In genomic region chr1:225642177-225642576, GRCh38 we compare ENCODE assay signal across 25 cellular contexts. TPM values are rescaled to one million over a fixed set of nuclear protein-coding genes. Genes with fewer than 3 reads are reported as not detected.
A peak's percentile ranks its signal among the peaks of the same experiment; 100 is the strongest.
DNase-seq lines count a peak whose midpoint lies in the region; TF ChIP-seq lines count a peak whose summit lies in the region.
"Had no signal": no experiment of that assay in that cellular context is flagged by ENCODE, and none has a peak within 500 bp of the region (broad histone marks: within the 10 kb centered on the region; RNA-seq: fewer than 3 reads in every experiment).

No MANE protein-coding gene starts in this region.

- H3K4me2 ChIP-seq in osteoblast (ENCODE audit: insufficient read depth, low read length), result no peak overlapping the region

- H3K9me3 ChIP-seq in osteoblast (ENCODE audit: low read depth, low read length), result no peaks in the 10 kb centered on the region
- peaks cover 6% of the 10 kb centered on the region for H3K9me3 ChIP-seq in HAP-1
- H3K9me3 ChIP-seq: left ventricle myocardium inferior, testis, uterus had no signal

- H2AFZ ChIP-seq in osteoblast (ENCODE audit: low read length), result no peak overlapping the region

- no peaks in the 10 kb centered on the region for H3K27me3 ChIP-seq in osteoblast (ENCODE audit: insufficient read depth, low read length)
- no peaks in the 10 kb centered on the region for H3K27me3 ChIP-seq in HAP-1 (ENCODE audit: low read depth)
- H3K27me3 ChIP-seq: testis, uterus had no signal

- TF ChIP-seq CTCF in osteoblast (IDR thresholded peaks at IDR 0.05; ENCODE audit: extremely low read depth, low read depth, low read length), result no peak

- peaks cover 81% of the 10 kb centered on the region for H4K20me1 ChIP-seq in osteoblast (ENCODE audit: insufficient read depth, low read length)

- H3K36me3 ChIP-seq in osteoblast (ENCODE audit: insufficient read depth, low read length) (peaks cover 52% of the 10 kb centered on the region), HAP-1 (replicated peaks) (peaks cover 39% of the 10 kb centered on the region)
- H3K36me3 ChIP-seq: uterus had no signal

- H3K4me1 ChIP-seq in osteoblast (ENCODE audit: insufficient read depth, low read length) (peaks cover 5% of the 10 kb centered on the region), HAP-1 (no peaks in the 10 kb centered on the region; the same call in 1 of the 2 replicates)
- H3K4me1 ChIP-seq: testis had no signal

- in situ Hi-C loops in HAP-1 (cut with MboI; ENCODE audit: low sequenced_read_pairs), result no loop called here

- H3K79me2 ChIP-seq in osteoblast (ENCODE audit: insufficient read depth, low read length), result peaks cover 97% of the 10 kb centered on the region

- peak; percentile 45 for DNase-seq in NCI-H2029 (lab: John Stamatoyannopoulos, UW)
- no peak for DNase-seq in NCI-H2029 treated with DMSO at 0.1 percent for 48 hours (lab: John Stamatoyannopoulos, UW)
- peak; percentile 18 for DNase-seq in NCI-H69 (lab: John Stamatoyannopoulos, UW)
- DNase-seq in dermis blood vessel endothelial cell, result peak; percentile 65
- DNase-seq in osteoblast (ENCODE audit: insufficient read length, low spot score, missing footprints), result no peak
- no peak for DNase-seq in HAP-1 (ENCODE audit: low spot score in 2 of 2)
- DNase-seq in NCI-H748 treated with DMSO at 0.1 percent for 48 hours (lab: John Stamatoyannopoulos, UW), result no peak
- no peak for DNase-seq in HuH-7.5 (ENCODE audit: low spot score)
- DNase-seq: 8988T; activated T-cell treated with anti-CD3 and anti-CD28 coated beads for 4 hours; AML-193; aorta; caudate nucleus; CD4-positive, alpha-beta memory T cell; left ventricle myocardium inferior; naive thymus-derived CD4-positive, alpha-beta T cell; NCI-H1105; NCI-H1930; NCI-H345; NCI-H82; nucleus accumbens; RPMI8226; stimulated activated naive CD4-positive, alpha-beta T cell treated with Interleukin-2 at 50 U/mL for 16 hours; testis; uterus had no signal

- H3K4me3 ChIP-seq in osteoblast (ENCODE audit: insufficient read depth, low read length) (no peak overlapping the region), HAP-1 (no peak overlapping the region)
- H3K4me3 ChIP-seq: left ventricle myocardium inferior, testis, uterus had no signal

- H3K27ac ChIP-seq in osteoblast (ENCODE audit: low read depth, low read length), result peak overlapping the region; percentile 26
- H3K27ac ChIP-seq: left ventricle myocardium inferior, uterus had no signal

RNA-seq across cellular contexts. Expression of gene ENAH, which starts 10.7 kb away (rescaled TPM):
- total RNA-seq in dermis blood vessel endothelial cell (47.0 and 63.1 TPM in 2 replicates), osteoblast (344 and 453 TPM in 2 replicates)

Comparison
In these comparisons a context has a peak if more than half of its experiments do, and no peak if none do; other contexts are left out.
1. DNase-seq: peak in NCI-H2029 (single experiment), NCI-H69 (single experiment) and dermis blood vessel endothelial cell (single experiment); none in NCI-H2029 treated with DMSO at 0.1 percent for 48 hours (single experiment), osteoblast (single experiment), HAP-1 (0 of 2), NCI-H748 treated with DMSO at 0.1 percent for 48 hours (single experiment) and HuH-7.5 (single experiment).